In genomic region chr4:179989975-179990374, GRCh38 we compare ENCODE assay signal across 11 cellular contexts.
DNase-seq lines count a peak whose midpoint lies in the region; ATAC-seq and TF ChIP-seq lines count a peak whose summit lies in the region.
"Had no signal": no experiment of that assay in that cellular context is flagged by ENCODE, and none has a peak within 500 bp of the region (broad histone marks: within the 10 kb centered on the region; RNA-seq: fewer than 3 reads in every experiment).

No MANE protein-coding gene starts in this region.

- ATAC-seq in GM21390 (IDR thresholded peaks at IDR 0.05; ENCODE audit: unreplicated experiment) = peak; percentile 100
- peak; percentile 99 for ATAC-seq in HG03108 (IDR thresholded peaks at IDR 0.05; ENCODE audit: unreplicated experiment)
- ATAC-seq in right cardiac atrium = no peak
- no peak for ATAC-seq in aorta (ENCODE audit: low FRiP score)
- ATAC-seq: Panc1 had no signal

- H3K4me1 Mint-ChIP-seq in progenitor cell of endocrine pancreas (ENCODE audit: low read depth) = no peaks in the 10 kb centered on the region
- H3K4me1 Mint-ChIP-seq: IgD-negative memory B cell had no signal

- H3K9me3 ChIP-seq in right cardiac atrium (ENCODE audit: control insufficient read depth, low read length) (no peaks in the 10 kb centered on the region), aorta (ENCODE audit: control insufficient read depth, low read length) (no peaks in the 10 kb centered on the region)

- no peaks in the 10 kb centered on the region for H3K36me3 Mint-ChIP-seq in progenitor cell of endocrine pancreas (ENCODE audit: insufficient read depth)
- H3K36me3 Mint-ChIP-seq: IgD-negative memory B cell had no signal

- H3K27ac Mint-ChIP-seq in progenitor cell of endocrine pancreas = no peak overlapping the region
- H3K27ac Mint-ChIP-seq: IgD-negative memory B cell had no signal

- H3K27me3 ChIP-seq in GM06990 (replicated peaks; ENCODE audit: control insufficient read depth, insufficient read depth, low read length) (no peaks in the 10 kb centered on the region), right cardiac atrium (ENCODE audit: control insufficient read depth, insufficient read depth) (no peaks in the 10 kb centered on the region), aorta (ENCODE audit: control insufficient read depth in 1 of 2, insufficient read depth in 2 of 2, low read length in 1 of 2) (no peaks in the 10 kb centered on the region)

- DNase-seq in GM06990 (ENCODE audit: extremely low read depth, insufficient read length) (peak; percentile 51), OCI-M1 (lab: John Stamatoyannopoulos, UW) (peak; percentile 93), progenitor cell of endocrine pancreas (ENCODE audit: low spot score, unreplicated experiment) (no peak), right cardiac atrium (no peak), aorta (no peak), HuH-7.5 (ENCODE audit: low spot score) (no peak)
- DNase-seq: activated CD4-positive, alpha-beta T cell treated with anti-CD3 and anti-CD28 coated beads, Interleukin-2, amount 50 U/mL, for 4 hours had no signal

- peaks cover 11% of the 10 kb centered on the region for H3K9me3 Mint-ChIP-seq in progenitor cell of endocrine pancreas (ENCODE audit: low read depth)

- no peak for TF ChIP-seq CTCF in GM06990 (IDR thresholded peaks at IDR 0.05; ENCODE audit: insufficient read depth, low read length, poor library complexity, severe bottlenecking)
- TF ChIP-seq CTCF in progenitor cell of endocrine pancreas (IDR thresholded peaks at IDR 0.05; ENCODE audit: unreplicated experiment) = no peak

- no peak overlapping the region for H3K27ac ChIP-seq in right cardiac atrium (ENCODE audit: low read length)
- no peak overlapping the region for H3K27ac ChIP-seq in aorta (ENCODE audit: low read depth in 1 of 2, low read length in 2 of 2)

- 77% methylated on average over 4 of the region's 4 CpGs for WGBS in right cardiac atrium
- WGBS in aorta, 2 donors = 78% methylated on average over 4 of the region's 4 CpGs

- no peak overlapping the region for H3K4me3 Mint-ChIP-seq in progenitor cell of endocrine pancreas (ENCODE audit: low read depth)
- H3K4me3 Mint-ChIP-seq: IgD-negative memory B cell had no signal

- intact Hi-C loops in right cardiac atrium (cut with DNase I) = no loop called here
- intact Hi-C loops in aorta (cut with DNase I) = no loop called here

- H3K4me1 ChIP-seq in right cardiac atrium (ENCODE audit: control insufficient read depth, insufficient read depth, low read length) = no peaks in the 10 kb centered on the region
- H3K4me1 ChIP-seq in aorta (ENCODE audit: control insufficient read depth in 1 of 2, insufficient read depth in 2 of 2, low read length in 2 of 2) = no peaks in the 10 kb centered on the region

- H3K36me3 ChIP-seq in GM06990 (ENCODE audit: control insufficient read depth, insufficient read depth, low read length) = no peaks in the 10 kb centered on the region
- no peaks in the 10 kb centered on the region for H3K36me3 ChIP-seq in aorta (ENCODE audit: control insufficient read depth in 1 of 2, insufficient read depth in 2 of 2, low read length in 1 of 2)

- H3K4me3 ChIP-seq in GM06990 (replicated peaks; ENCODE audit: low read depth, low read length) = no peak overlapping the region
- no peak overlapping the region for H3K4me3 ChIP-seq in right cardiac atrium (ENCODE audit: low read length)
- H3K4me3 ChIP-seq in aorta (ENCODE audit: low read length in 2 of 2) = no peak overlapping the region

- H3K27me3 Mint-ChIP-seq in progenitor cell of endocrine pancreas = no peaks in the 10 kb centered on the region
- H3K27me3 Mint-ChIP-seq: IgD-negative memory B cell had no signal

Comparison
In these comparisons a context has a peak if more than half of its experiments do, and no peak if none do; other contexts are left out.
1. DNase-seq: peak in GM06990 (single experiment) and OCI-M1 (single experiment); none in progenitor cell of endocrine pancreas (single experiment), right cardiac atrium (0 of 3), aorta (0 of 2) and HuH-7.5 (single experiment).
2. ATAC-seq: peak in GM21390 (single experiment) and HG03108 (single experiment); none in right cardiac atrium (0 of 2) and aorta (single experiment).